ENCODE assay signal across 8 cellular contexts in the genomic region with DNA sequence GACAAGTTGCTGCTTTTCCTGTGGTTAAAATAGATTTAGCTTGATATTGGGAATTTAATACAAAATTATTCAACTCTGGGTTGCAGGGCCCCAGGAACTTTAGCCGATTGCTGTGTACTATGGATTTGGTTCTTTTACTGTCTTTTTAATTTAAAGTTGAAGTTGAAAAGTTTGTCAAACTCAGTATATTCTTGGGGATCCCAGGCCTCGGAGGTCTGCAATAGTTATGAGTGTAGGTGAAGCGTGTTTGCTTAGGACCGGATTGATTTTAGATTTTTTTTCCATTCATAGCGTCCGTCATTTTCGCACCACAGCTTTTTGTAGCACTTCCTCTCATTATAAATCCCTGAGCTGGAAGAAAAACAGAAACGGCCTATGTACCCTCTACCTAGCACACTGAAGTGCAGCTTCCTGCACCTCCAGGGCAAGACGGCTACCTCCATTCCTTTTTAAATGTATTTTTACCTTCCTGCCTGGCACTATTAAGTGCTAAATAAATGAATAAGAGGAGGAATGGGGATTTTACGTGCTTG. TPM values are rescaled to one million over a fixed set of nuclear protein-coding genes. Genes with fewer than 3 reads are reported as not detected.
A peak's percentile ranks its signal among the peaks of the same experiment; 100 is the strongest.
DNase-seq lines count a peak whose midpoint lies in the region; ATAC-seq and TF ChIP-seq lines count a peak whose summit lies in the region.

No MANE protein-coding gene starts in this region.

- peak overlapping the region; percentile 86 for H3K4me3 ChIP-seq in brain microvascular endothelial cell (ENCODE audit: low read depth, low read length)
- H3K4me3 ChIP-seq in liver (ENCODE audit: low read depth in 1 of 3, low read length in 3 of 3), result peak overlapping the region; percentile 69 to 94 (median 85)
- peak overlapping the region; percentile 75 for H3K4me3 ChIP-seq in thoracic aorta

- DNase-seq in activated gamma-delta T cell treated with Interleukin-2 at 50 U/mL for 16 hours, result peak; percentile 7
- no peak for DNase-seq in activated gamma-delta T cell (lab: John Stamatoyannopoulos, UW)
- DNase-seq in NOMO-1 treated with dmso at 0.1 percent for 144 hours (lab: John Stamatoyannopoulos, UW; ENCODE audit: unreplicated experiment), result peak; percentile 54
- no peak for DNase-seq in brain microvascular endothelial cell
- no peak for DNase-seq in thoracic aorta (ENCODE audit: low spot score)
- no peak for DNase-seq in ureter (ENCODE audit: low spot score)

- peak overlapping the region; percentile 97 to 98 for H3K9ac ChIP-seq in liver (ENCODE audit: low read depth in 1 of 2, low read length in 2 of 2)

- H3K36me3 ChIP-seq in brain microvascular endothelial cell (replicated peaks) (no peaks in the 10 kb centered on the region), liver (ENCODE audit: control insufficient read depth in 4 of 4, insufficient read depth in 3 of 4, low read depth in 1 of 4, low read length in 3 of 4) (peaks cover 0 to 7% (median 0%) of the 10 kb centered on the region in 4 donors), thoracic aorta (no peaks in the 10 kb centered on the region)

- H3K27ac ChIP-seq in brain microvascular endothelial cell (peak overlapping the region; percentile 88), liver (ENCODE audit: low read depth in 1 of 2, low read length in 2 of 2) (peak overlapping the region; percentile 88 to 91), thoracic aorta (peak overlapping the region; percentile 81 to 87)

- TF ChIP-seq CTCF in brain microvascular endothelial cell (IDR thresholded peaks at IDR 0.05; ENCODE audit: low read depth, low read length, missing control alignments), result no peak
- no peak for TF ChIP-seq CTCF in liver (IDR thresholded peaks at IDR 0.05; ENCODE audit: low read depth, low read length, missing input control)
- no peak for TF ChIP-seq CTCF in thoracic aorta (IDR thresholded peaks at IDR 0.05)

- in situ Hi-C loops in brain microvascular endothelial cell (cut with HindIII; ENCODE audit: low pct_ligation_motif_present, low sequenced_read_pairs), result no loop called here

- 1% methylated on average over 10 of the region's 10 CpGs for WGBS in liver

- no peaks in the 10 kb centered on the region for H3K27me3 ChIP-seq in brain microvascular endothelial cell (replicated peaks)
- no peaks in the 10 kb centered on the region for H3K27me3 ChIP-seq in liver (ENCODE audit: control insufficient read depth in 4 of 4, insufficient read depth in 4 of 4, low read length in 3 of 4)
- H3K27me3 ChIP-seq in thoracic aorta (replicated peaks; ENCODE audit: insufficient read depth), result no peaks in the 10 kb centered on the region

- ATAC-seq in HG02759 (IDR thresholded peaks at IDR 0.05; ENCODE audit: unreplicated experiment) (peak; percentile 14), thoracic aorta (ENCODE audit: insufficient number of reproducible peaks, low FRiP score, low read depth) (peak; percentile 32)

- H3K4me1 ChIP-seq in liver (ENCODE audit: control insufficient read depth in 4 of 4, insufficient read depth in 4 of 4, low read length in 3 of 4), result peaks cover 0 to 19% (median 9%) of the 10 kb centered on the region in 4 donors
- H3K4me1 ChIP-seq in thoracic aorta (ENCODE audit: control insufficient read depth in 1 of 2, low read depth in 2 of 2), result peaks cover 0 to 12% of the 10 kb centered on the region in 2 donors

- no peaks in the 10 kb centered on the region for H3K9me3 ChIP-seq in liver (ENCODE audit: control insufficient read depth in 4 of 4, low read length in 3 of 4)
- no peaks in the 10 kb centered on the region for H3K9me3 ChIP-seq in thoracic aorta

- no peak for TF ChIP-seq RAD21 in liver (IDR thresholded peaks at IDR 0.05)

TF ChIP-seq in liver, 16 proteins besides CTCF, POLR2A, EP300 and RAD21:
- TF ChIP-seq REST (IDR thresholded peaks at IDR 0.05) (peak; percentile 8), FOXA2 (IDR thresholded peaks at IDR 0.05) (no peak), ZBTB33 (IDR thresholded peaks at IDR 0.05) (peak; percentile 81), RXRA (IDR thresholded peaks at IDR 0.05) (no peak), JUND (IDR thresholded peaks at IDR 0.05) (peak in 1 of 2 donors; percentile 28), HNF4G (IDR thresholded peaks at IDR 0.05) (no peak), TAF1 (conservative IDR thresholded peaks at IDR 0.05) (peak; percentile 47), SP1 (IDR thresholded peaks at IDR 0.05) (no peak), HNF4A (conservative IDR thresholded peaks at IDR 0.05) (no peak), FOXA1 (IDR thresholded peaks at IDR 0.05) (no peak), NR2F2 (IDR thresholded peaks at IDR 0.05) (no peak), MAX (IDR thresholded peaks at IDR 0.05) (no peak), GABPA (IDR thresholded peaks at IDR 0.05 in 1 of 2, conservative IDR thresholded peaks at IDR 0.05 in 1 of 2) (no peak), YY1 (IDR thresholded peaks at IDR 0.05) (no peak), EGR1 (IDR thresholded peaks at IDR 0.05; ENCODE audit: low read depth in 2 of 2) (no peak)
- TF ChIP-seq, protein P1, sequence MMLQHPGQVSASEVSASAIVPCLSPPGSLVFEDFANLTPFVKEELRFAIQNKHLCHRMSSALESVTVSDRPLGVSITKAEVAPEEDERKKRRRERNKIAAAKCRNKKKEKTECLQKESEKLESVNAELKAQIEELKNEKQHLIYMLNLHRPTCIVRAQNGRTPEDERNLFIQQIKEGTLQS (IDR thresholded peaks at IDR 0.05), result no peak

RNA-seq across cellular contexts. Expression of gene AGA, which starts 0.5 kb away (rescaled TPM):
- total RNA-seq in liver, result 10 to 100 TPM; 36.7 to 38.4 TPM
- 10 to 100 TPM; 12.9 to 34.6 TPM for polyA plus RNA-seq in liver
- total RNA-seq in thoracic aorta, result 10 to 100 TPM; 21.8 to 34.1 TPM
- 27.5 TPM for total RNA-seq in ureter

Comparison
In these comparisons a context has a peak if more than half of its experiments do, and no peak if none do; other contexts are left out.
1. DNase-seq: peak in activated gamma-delta T cell treated with Interleukin-2 at 50 U/mL for 16 hours (single experiment) and NOMO-1 treated with dmso at 0.1 percent for 144 hours (single experiment); none in activated gamma-delta T cell (single experiment), brain microvascular endothelial cell (single experiment), thoracic aorta (single experiment) and ureter (single experiment).
2. Peak in every context shown above with its lines, with median percentiles within 50 percentile points of each other: H3K27ac ChIP-seq and H3K4me3 ChIP-seq.